In the genomic region with DNA sequence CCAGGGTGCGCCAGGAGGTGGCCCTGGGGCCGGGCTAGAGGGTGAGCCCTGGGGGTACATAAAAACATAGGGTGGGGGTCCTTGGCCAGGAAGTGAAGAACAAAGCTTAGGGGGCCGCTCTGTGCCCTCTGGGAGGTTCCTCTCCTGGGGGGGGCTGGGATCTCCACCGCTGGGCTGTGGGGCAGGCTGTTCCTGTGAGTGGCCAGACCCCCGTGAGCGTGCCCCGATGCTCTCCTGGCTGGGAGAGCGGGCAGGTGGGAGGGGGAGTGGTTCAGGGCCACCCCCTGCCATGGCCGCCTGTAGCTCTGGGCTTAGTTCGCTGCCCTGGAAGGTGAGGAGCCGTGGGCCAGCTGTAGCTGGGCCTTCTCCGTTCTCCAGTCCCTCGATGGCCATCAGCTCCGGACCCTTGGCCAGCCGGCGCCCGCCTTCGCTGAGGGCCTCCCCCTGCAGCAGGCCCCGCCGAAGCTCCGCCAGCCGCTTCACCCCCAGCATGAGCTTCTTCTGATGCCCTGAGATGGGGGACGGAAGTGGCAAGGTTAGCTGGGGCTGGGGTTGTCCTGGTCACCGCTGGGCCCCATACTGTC, we compare ENCODE assay signal across 16 cellular contexts.
"Had no signal": no experiment of that assay in that cellular context is flagged by ENCODE, and none has a peak within 500 bp of the region (broad histone marks: within the 10 kb centered on the region; RNA-seq: fewer than 3 reads in every experiment).

No MANE protein-coding gene starts in this region.

- H3K27me3 ChIP-seq: breast epithelium, upper lobe of left lung had no signal

- ATAC-seq: activated naive CD8-positive, alpha-beta T cell treated with anti-CD3 and anti-CD28 coated beads, Interleukin-2, amount 50 U/mL, for 24 hours; activated T-cell treated with anti-CD3 and anti-CD28 coated beads, Interleukin-2, amount 50 U/mL, for 4 hours had no signal

- DNase-seq: activated CD4-positive, alpha-beta T cell treated with anti-CD3 and anti-CD28 coated beads, Interleukin-2, amount 10 ng/mL, durations not matched to agents 7 days and 5 days; activated CD8-positive, alpha-beta memory T cell treated with anti-CD3 and anti-CD28 coated beads, Interleukin-2, amount 50 U/mL, for 4 hours; activated effector memory CD4-positive, alpha-beta T cell treated with Interleukin-2 at 50 U/mL for 16 hours; activated naive CD4-positive, alpha-beta T cell treated with anti-CD3 and anti-CD28 coated beads, Interleukin-2, amount 10 ng/mL, durations not matched to agents 7 days and 5 days; activated naive CD8-positive, alpha-beta T cell treated with anti-CD3 and anti-CD28 coated beads, Interleukin-2, amount 50 U/mL, for 24 hours; activated T-cell treated with anti-CD3 and anti-CD28 coated beads, Interleukin-2, amount 50 U/mL, for 4 hours; endodermal cell; erythroblast; left ventricle myocardium inferior; stimulated activated CD4-positive, alpha-beta T cell treated with anti-CD3 and anti-CD28 coated beads, Interleukin-2, amount 100 ng/mL, for 24 hours; stimulated activated naive CD4-positive, alpha-beta T cell treated with Interleukin-2 at 50 U/mL for 16 hours; T1000 had no signal

- H3K9me3 ChIP-seq: breast epithelium, left ventricle myocardium inferior, upper lobe of left lung had no signal

- H3K36me3 ChIP-seq: breast epithelium had no signal

- H3K4me3 ChIP-seq: breast epithelium, left ventricle myocardium inferior, upper lobe of left lung had no signal

- FAIRE-seq: astrocyte, frontal cortex had no signal
